17 cellular contexts compared by ENCODE assay signal in the genomic region with DNA sequence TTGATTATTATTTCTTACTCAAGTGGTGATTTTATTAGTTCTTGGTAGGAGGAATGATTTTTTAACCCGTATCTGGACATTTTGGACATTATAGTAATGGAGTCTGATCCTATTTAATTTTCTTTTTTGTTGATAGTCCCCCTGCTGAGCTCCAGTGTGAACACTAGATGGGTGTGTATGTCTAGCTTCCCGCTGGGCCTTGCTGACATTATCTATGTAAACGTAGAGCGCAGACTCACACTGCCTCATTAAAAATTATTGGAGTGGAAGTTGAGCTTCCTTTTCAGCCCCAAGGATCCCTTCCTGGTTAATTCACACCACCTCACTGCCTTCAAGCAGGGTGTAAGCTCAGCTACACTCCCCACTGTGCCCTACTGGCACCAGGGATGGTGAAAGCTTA.
"Had no signal": no experiment of that assay in that cellular context is flagged by ENCODE, and none has a peak within 500 bp of the region (broad histone marks: within the 10 kb centered on the region; RNA-seq: fewer than 3 reads in every experiment).

No MANE protein-coding gene starts in this region.

- H3K27ac Mint-ChIP-seq: activated T-helper 17 cell treated with anti-CD3 and anti-CD28 coated beads, Interleukin-2, amount 50 U/mL, for 72 hours; dendritic cell treated with granulocyte-macrophage colony-stimulating factor and Interleukin-4, amounts not matched to agents 40 ng/mL and 50 ng/mL, for 4 days; effector memory CD8-positive, alpha-beta T cell; naive thymus-derived CD4-positive, alpha-beta T cell; stimulated activated naive CD8-positive, alpha-beta T cell treated with anti-CD3 and anti-CD28 coated beads, Interleukin-15, amount 100 ng/mL, for 72 hours; type B pancreatic cell had no signal

- FAIRE-seq: pancreas had no signal

- H3K27me3 ChIP-seq: heart left ventricle, pancreas, spleen had no signal

- H3K36me3 ChIP-seq: heart left ventricle, pancreas, spleen had no signal

- H3K4me1 ChIP-seq: heart left ventricle, pancreas, spleen had no signal

- H3K4me3 Mint-ChIP-seq: activated T-helper 17 cell treated with anti-CD3 and anti-CD28 coated beads, Interleukin-2, amount 50 U/mL, for 72 hours; dendritic cell treated with granulocyte-macrophage colony-stimulating factor and Interleukin-4, amounts not matched to agents 40 ng/mL and 50 ng/mL, for 4 days; effector memory CD8-positive, alpha-beta T cell; naive thymus-derived CD4-positive, alpha-beta T cell; stimulated activated naive CD8-positive, alpha-beta T cell treated with anti-CD3 and anti-CD28 coated beads, Interleukin-15, amount 100 ng/mL, for 72 hours; type B pancreatic cell had no signal

- H3K36me3 Mint-ChIP-seq: naive thymus-derived CD4-positive, alpha-beta T cell; type B pancreatic cell had no signal

- H3K27ac ChIP-seq: epithelial cell of prostate, heart left ventricle, pancreas, spleen had no signal

- H3K4me3 ChIP-seq: heart left ventricle, pancreas, spleen had no signal

- H3K9me3 ChIP-seq: pancreas, spleen had no signal

- ATAC-seq: activated T-helper 17 cell treated with anti-CD3 and anti-CD28 coated beads, Interleukin-2, amount 50 U/mL, for 72 hours; effector memory CD8-positive, alpha-beta T cell; heart left ventricle; left cardiac atrium; naive thymus-derived CD4-positive, alpha-beta T cell; pancreas; sciatic nerve; stimulated activated naive CD8-positive, alpha-beta T cell treated with anti-CD3 and anti-CD28 coated beads, Interleukin-15, amount 100 ng/mL, for 72 hours had no signal

- DNase-seq: activated CD4-positive, alpha-beta T cell treated with anti-CD3 and anti-CD28 coated beads for 1 hour; activated CD4-positive, alpha-beta T cell treated with anti-CD3 and anti-CD28 coated beads, Interleukin-2, amount 50 U/mL, for 4 hours; activated naive CD4-positive, alpha-beta T cell treated with Interleukin-2 at 50 U/mL for 16 hours; aorta; effector memory CD8-positive, alpha-beta T cell; foreskin melanocyte; heart left ventricle; left cardiac atrium; naive thymus-derived CD4-positive, alpha-beta T cell; pancreas; spleen; stimulated activated naive CD8-positive, alpha-beta T cell treated with anti-CD3 and anti-CD28 coated beads, Interleukin-15, amount 100 ng/mL, for 72 hours had no signal

- H3K4me1 Mint-ChIP-seq: activated T-helper 17 cell treated with anti-CD3 and anti-CD28 coated beads, Interleukin-2, amount 50 U/mL, for 72 hours; naive thymus-derived CD4-positive, alpha-beta T cell; stimulated activated naive CD8-positive, alpha-beta T cell treated with anti-CD3 and anti-CD28 coated beads, Interleukin-15, amount 100 ng/mL, for 72 hours had no signal

- H3K9me3 Mint-ChIP-seq: activated T-helper 17 cell treated with anti-CD3 and anti-CD28 coated beads, Interleukin-2, amount 50 U/mL, for 72 hours; effector memory CD8-positive, alpha-beta T cell; stimulated activated naive CD8-positive, alpha-beta T cell treated with anti-CD3 and anti-CD28 coated beads, Interleukin-15, amount 100 ng/mL, for 72 hours had no signal

- H3K27me3 Mint-ChIP-seq: dendritic cell treated with granulocyte-macrophage colony-stimulating factor and Interleukin-4, amounts not matched to agents 40 ng/mL and 50 ng/mL, for 4 days; effector memory CD8-positive, alpha-beta T cell; stimulated activated naive CD8-positive, alpha-beta T cell treated with anti-CD3 and anti-CD28 coated beads, Interleukin-15, amount 100 ng/mL, for 72 hours; type B pancreatic cell had no signal
